Comparison of ENCODE assay signal across 12 cellular contexts in the genomic region with DNA sequence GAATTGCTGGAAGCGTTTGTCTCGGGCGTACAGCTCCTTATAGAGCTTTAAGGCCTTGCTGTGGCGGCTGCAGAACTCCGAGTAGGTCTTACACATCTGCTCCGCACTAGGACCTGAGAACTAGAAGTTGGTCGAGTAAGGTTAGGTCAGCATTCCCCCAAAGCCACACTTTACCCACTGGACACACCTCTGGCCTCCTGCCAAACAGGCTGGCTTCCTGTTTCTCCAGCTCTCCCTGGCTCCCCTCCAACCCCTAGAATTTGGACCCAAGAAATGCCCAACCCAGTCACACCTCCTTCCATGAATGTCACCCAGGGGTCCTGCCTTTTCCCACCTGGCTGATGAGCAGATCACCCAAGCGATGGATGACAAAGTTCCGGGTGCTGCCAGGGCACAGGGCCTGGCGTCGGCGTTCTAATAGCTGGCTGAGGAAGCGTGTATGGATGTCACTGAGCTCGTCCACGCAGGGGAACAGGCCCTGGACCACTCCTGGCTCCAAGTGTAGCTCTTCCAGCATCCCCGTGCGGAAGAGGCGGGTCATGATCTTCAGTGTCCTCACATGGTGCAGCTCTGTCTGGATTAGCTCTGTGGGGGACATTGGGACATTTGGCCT. TPM values are rescaled to one million over a fixed set of nuclear protein-coding genes. Genes with fewer than 3 reads are reported as not detected.
A peak's percentile ranks its signal among the peaks of the same experiment; 100 is the strongest.
DNase-seq lines count a peak whose midpoint lies in the region; ATAC-seq and TF ChIP-seq lines count a peak whose summit lies in the region.
"Had no signal": no experiment of that assay in that cellular context is flagged by ENCODE, and none has a peak within 500 bp of the region (broad histone marks: within the 10 kb centered on the region; RNA-seq: fewer than 3 reads in every experiment).

No MANE protein-coding gene starts in this region.

- H3K9me3 Mint-ChIP-seq in neural crest cell, result no peaks in the 10 kb centered on the region
- H3K9me3 Mint-ChIP-seq: activated T-helper 17 cell treated with anti-CD3 and anti-CD28 coated beads, Interleukin-2, amount 50 U/mL, for 72 hours; CD4-positive, CD25-positive, alpha-beta regulatory T cell had no signal

- H3K36me3 Mint-ChIP-seq in neural crest cell (ENCODE audit: low read depth), result peaks cover 9% of the 10 kb centered on the region

- peak overlapping the region; percentile 62 for H3K27ac Mint-ChIP-seq in neural crest cell (ENCODE audit: unreplicated experiment)

- peaks cover 96 to 100% (median 99%) of the 10 kb centered on the region in 11 experiments for H3K36me3 ChIP-seq in BLaER1 treated with 17β-estradiol and CSF1 and Interleukin-3, amounts not matched to agents 10 nM and 100 nM
- peaks cover 95% of the 10 kb centered on the region for H3K36me3 ChIP-seq in SJSA1

- peaks cover 9% of the 10 kb centered on the region for H3K4me1 Mint-ChIP-seq in neural crest cell

- H4K20me1 ChIP-seq in BLaER1 treated with 17β-estradiol and CSF1 and Interleukin-3, amounts not matched to agents 10 nM and 100 nM, result peaks cover 74 to 98% (median 94%) of the 10 kb centered on the region in 11 experiments

- no peaks in the 10 kb centered on the region for H3K9me3 ChIP-seq in BLaER1 treated with 17β-estradiol and CSF1 and Interleukin-3, amounts not matched to agents 10 nM and 100 nM (replicated peaks in 1 of 11)
- H3K9me3 ChIP-seq in SJSA1 (replicated peaks), result no peaks in the 10 kb centered on the region

- peak overlapping the region in 9 of 11 experiments; percentile 18 to 89 (median 74); a peak in 14 of 22 replicates for H3K27ac ChIP-seq in BLaER1 treated with 17β-estradiol and CSF1 and Interleukin-3, amounts not matched to agents 10 nM and 100 nM
- H3K27ac ChIP-seq in SJSA1 (peak overlapping the region; percentile 84; the same call in 1 of the 2 replicates), epithelial cell of prostate (peak overlapping the region; percentile 91)
- H3K27ac ChIP-seq: parathyroid adenoma had no signal

- no peak overlapping the region for H3K4me3 Mint-ChIP-seq in neural crest cell
- H3K4me3 Mint-ChIP-seq: activated T-helper 17 cell treated with anti-CD3 and anti-CD28 coated beads, Interleukin-2, amount 50 U/mL, for 72 hours; CD4-positive, CD25-positive, alpha-beta regulatory T cell had no signal

- peak overlapping the region in 4 of 10 experiments; percentile 1 to 50 (median 20); a peak in 3 of 20 replicates for H3K4me3 ChIP-seq in BLaER1 treated with 17β-estradiol and CSF1 and Interleukin-3, amounts not matched to agents 10 nM and 100 nM
- no peak overlapping the region for H3K4me3 ChIP-seq in SJSA1

- H3K27me3 ChIP-seq in BLaER1 treated with 17β-estradiol and CSF1 and Interleukin-3, amounts not matched to agents 10 nM and 100 nM, result no peaks in the 10 kb centered on the region
- H3K27me3 ChIP-seq in SJSA1 (replicated peaks), result no peaks in the 10 kb centered on the region

- peak overlapping the region; percentile 74 to 98 (median 89) for H3K4me2 ChIP-seq in BLaER1 treated with 17β-estradiol and CSF1 and Interleukin-3, amounts not matched to agents 10 nM and 100 nM

- no peak for TF ChIP-seq CTCF in neural crest cell (conservative IDR thresholded peaks at IDR 0.05)

- no peak for DNase-seq in SJSA1 (ENCODE audit: low read depth in 1 of 2, low spot score in 2 of 2)
- no peak for DNase-seq in epithelial cell of prostate (ENCODE audit: low read depth, low spot score)
- DNase-seq in neural crest cell (ENCODE audit: low read depth, low spot score), result no peak
- no peak for DNase-seq in NCI-H1930 (lab: John Stamatoyannopoulos, UW)
- DNase-seq: CD4-positive, CD25-positive, alpha-beta regulatory T cell; NCI-H1417 had no signal

- ATAC-seq in GM18505 (IDR thresholded peaks at IDR 0.05; ENCODE audit: unreplicated experiment) (no peak), HG02970 (IDR thresholded peaks at IDR 0.05; ENCODE audit: low FRiP score, unreplicated experiment) (no peak), GM21737 (IDR thresholded peaks at IDR 0.05; ENCODE audit: unreplicated experiment) (no peak)

- TF ChIP-seq POLR2A in GM18505 (IDR thresholded peaks at IDR 0.05; ENCODE audit: borderline replicate concordance, extremely low read depth, insufficient read depth, insufficient read length), result no peak

- H3K4me1 ChIP-seq in BLaER1 treated with 17β-estradiol and CSF1 and Interleukin-3, amounts not matched to agents 10 nM and 100 nM, result peaks cover 78 to 89% (median 84%) of the 10 kb centered on the region in 10 experiments
- H3K4me1 ChIP-seq in SJSA1 (replicated peaks), result peaks cover 22% of the 10 kb centered on the region
- H3K4me1 ChIP-seq: parathyroid adenoma had no signal

- peak overlapping the region; percentile 42 to 83 (median 65); a peak in 19 of 22 replicates for H3K9ac ChIP-seq in BLaER1 treated with 17β-estradiol and CSF1 and Interleukin-3, amounts not matched to agents 10 nM and 100 nM
- H3K9ac ChIP-seq: parathyroid adenoma had no signal

- no peaks in the 10 kb centered on the region for H3K27me3 Mint-ChIP-seq in neural crest cell (ENCODE audit: low read depth)
- H3K27me3 Mint-ChIP-seq: activated T-helper 17 cell treated with anti-CD3 and anti-CD28 coated beads, Interleukin-2, amount 50 U/mL, for 72 hours; CD4-positive, CD25-positive, alpha-beta regulatory T cell had no signal

RNA-seq across cellular contexts. Expression of a gene that starts 15.6 kb away (rescaled TPM):
- 49.8 and 81.1 TPM in 2 replicates for total RNA-seq in SJSA1 (2014; rRNA removed; shearing (Covaris generic))
- 97.6 and 101 TPM in 2 replicates for total RNA-seq in neural crest cell

RNA-seq across cellular contexts. Expression of a gene that starts 21.3 kb away (rescaled TPM):
- total RNA-seq in SJSA1 (2014; rRNA removed; shearing (Covaris generic)), result not detected in 2 replicates
- not detected in 2 replicates for total RNA-seq in neural crest cell
- total RNA-seq: activated T-helper 17 cell treated with anti-CD3 and anti-CD28 coated beads, Interleukin-2, amount 50 U/mL, for 72 hours; CD4-positive, CD25-positive, alpha-beta regulatory T cell had no signal

RNA-seq across cellular contexts. Expression of a gene that starts 28.5 kb away (rescaled TPM):
- 31.5 and 63.9 TPM in 2 replicates for total RNA-seq in SJSA1 (2014; rRNA removed; shearing (Covaris generic))
- 69.9 and 71.2 TPM in 2 replicates for total RNA-seq in neural crest cell

RNA-seq across cellular contexts. Expression of a gene that starts 51.6 kb away (rescaled TPM):
- 47.4 and 73.8 TPM in 2 replicates for total RNA-seq in SJSA1 (2014; rRNA removed; shearing (Covaris generic))
- total RNA-seq in neural crest cell, result 34.5 and 35.3 TPM in 2 replicates

RNA-seq across cellular contexts. Expression of a gene that starts 58.0 kb away (rescaled TPM):
- 507 and 546 TPM in 2 replicates for total RNA-seq in SJSA1 (2014; rRNA removed; shearing (Covaris generic))
- total RNA-seq in neural crest cell, result 236 and 255 TPM in 2 replicates
